Comparison of ENCODE assay signal across 1 cellular context in genomic region chr1:156083800-156084790, GRCh38.
TF ChIP-seq lines count a peak whose summit lies in the region.

No MANE protein-coding gene starts in this region.

TF ChIP-seq in SK-N-SH, 30 proteins besides CTCF, POLR2A, EP300 and RAD21 (continued from another document):
- TF ChIP-seq TEAD4 (IDR thresholded peaks at IDR 0.05; ENCODE audit: borderline replicate concordance, insufficient read depth): no peak
